Comparison of ENCODE assay signal across 1 cellular context in the genomic region with DNA sequence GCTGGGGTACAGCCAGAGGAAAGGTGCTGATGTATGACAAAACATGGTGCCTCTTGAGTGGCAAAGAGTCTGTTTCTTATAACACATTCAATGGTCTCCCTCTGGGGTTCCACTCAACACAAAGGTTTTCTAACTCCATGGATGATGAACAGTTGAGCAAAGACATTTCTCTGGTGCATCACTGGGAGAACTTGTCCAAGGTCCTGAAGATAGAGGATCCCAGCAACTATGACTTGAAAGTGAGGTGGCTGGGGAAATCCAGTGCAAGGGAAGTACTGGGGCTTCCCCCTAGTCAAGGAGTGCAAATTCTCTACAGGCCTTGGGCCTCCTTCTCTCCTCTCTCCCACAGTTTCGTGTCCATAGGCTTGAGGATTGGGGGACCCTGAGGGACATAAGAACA.
TF ChIP-seq lines count a peak whose summit lies in the region.

No MANE protein-coding gene starts in this region.

TF ChIP-seq in A549, 52 proteins besides CTCF, POLR2A, EP300 and RAD21 (continued from another document):
- TF ChIP-seq, protein P1, sequence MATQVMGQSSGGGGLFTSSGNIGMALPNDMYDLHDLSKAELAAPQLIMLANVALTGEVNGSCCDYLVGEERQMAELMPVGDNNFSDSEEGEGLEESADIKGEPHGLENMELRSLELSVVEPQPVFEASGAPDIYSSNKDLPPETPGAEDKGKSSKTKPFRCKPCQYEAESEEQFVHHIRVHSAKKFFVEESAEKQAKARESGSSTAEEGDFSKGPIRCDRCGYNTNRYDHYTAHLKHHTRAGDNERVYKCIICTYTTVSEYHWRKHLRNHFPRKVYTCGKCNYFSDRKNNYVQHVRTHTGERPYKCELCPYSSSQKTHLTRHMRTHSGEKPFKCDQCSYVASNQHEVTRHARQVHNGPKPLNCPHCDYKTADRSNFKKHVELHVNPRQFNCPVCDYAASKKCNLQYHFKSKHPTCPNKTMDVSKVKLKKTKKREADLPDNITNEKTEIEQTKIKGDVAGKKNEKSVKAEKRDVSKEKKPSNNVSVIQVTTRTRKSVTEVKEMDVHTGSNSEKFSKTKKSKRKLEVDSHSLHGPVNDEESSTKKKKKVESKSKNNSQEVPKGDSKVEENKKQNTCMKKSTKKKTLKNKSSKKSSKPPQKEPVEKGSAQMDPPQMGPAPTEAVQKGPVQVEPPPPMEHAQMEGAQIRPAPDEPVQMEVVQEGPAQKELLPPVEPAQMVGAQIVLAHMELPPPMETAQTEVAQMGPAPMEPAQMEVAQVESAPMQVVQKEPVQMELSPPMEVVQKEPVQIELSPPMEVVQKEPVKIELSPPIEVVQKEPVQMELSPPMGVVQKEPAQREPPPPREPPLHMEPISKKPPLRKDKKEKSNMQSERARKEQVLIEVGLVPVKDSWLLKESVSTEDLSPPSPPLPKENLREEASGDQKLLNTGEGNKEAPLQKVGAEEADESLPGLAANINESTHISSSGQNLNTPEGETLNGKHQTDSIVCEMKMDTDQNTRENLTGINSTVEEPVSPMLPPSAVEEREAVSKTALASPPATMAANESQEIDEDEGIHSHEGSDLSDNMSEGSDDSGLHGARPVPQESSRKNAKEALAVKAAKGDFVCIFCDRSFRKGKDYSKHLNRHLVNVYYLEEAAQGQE (IDR thresholded peaks at IDR 0.05) = peak; percentile 88
- TF ChIP-seq, protein P2, sequence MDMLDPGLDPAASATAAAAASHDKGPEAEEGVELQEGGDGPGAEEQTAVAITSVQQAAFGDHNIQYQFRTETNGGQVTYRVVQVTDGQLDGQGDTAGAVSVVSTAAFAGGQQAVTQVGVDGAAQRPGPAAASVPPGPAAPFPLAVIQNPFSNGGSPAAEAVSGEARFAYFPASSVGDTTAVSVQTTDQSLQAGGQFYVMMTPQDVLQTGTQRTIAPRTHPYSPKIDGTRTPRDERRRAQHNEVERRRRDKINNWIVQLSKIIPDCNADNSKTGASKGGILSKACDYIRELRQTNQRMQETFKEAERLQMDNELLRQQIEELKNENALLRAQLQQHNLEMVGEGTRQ (IDR thresholded peaks at IDR 0.05) = no peak
- TF ChIP-seq NPAS2 (CRISPR knock-in tag; IDR thresholded peaks at IDR 0.05; ENCODE audit: borderline replicate concordance) (no peak), HOXB13 (CRISPR knock-in tag; IDR thresholded peaks at IDR 0.05; ENCODE audit: low read depth) (no peak), RARB (CRISPR knock-in tag; IDR thresholded peaks at IDR 0.05) (no peak), TFCP2L1 (CRISPR knock-in tag; IDR thresholded peaks at IDR 0.05) (no peak)
